Comparison of ENCODE assay signal across 13 cellular contexts in the genomic region with DNA sequence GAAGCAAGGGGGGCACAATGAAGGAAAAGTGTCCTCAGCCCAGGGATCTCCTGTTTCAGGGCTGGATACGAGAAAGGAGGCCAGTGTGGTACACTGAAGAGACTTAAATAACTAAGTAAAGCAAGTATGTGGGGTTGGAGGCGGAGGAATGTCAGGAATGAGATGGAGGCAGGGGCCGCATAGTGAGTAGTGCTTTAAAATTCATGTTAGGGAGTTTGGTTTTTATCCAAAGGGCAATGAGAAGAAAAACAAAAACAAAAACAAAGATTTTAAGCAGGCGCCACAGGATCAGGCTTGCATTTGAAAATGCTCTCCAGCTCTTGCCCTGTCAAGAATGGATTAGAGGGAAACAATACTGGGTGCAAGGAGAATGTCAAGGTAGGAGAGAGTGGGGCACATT.
DNase-seq lines count a peak whose midpoint lies in the region; ATAC-seq, FAIRE-seq and TF ChIP-seq lines count a peak whose summit lies in the region.
"Had no signal": no experiment of that assay in that cellular context is flagged by ENCODE, and none has a peak within 500 bp of the region (broad histone marks: within the 10 kb centered on the region; RNA-seq: fewer than 3 reads in every experiment).

No MANE protein-coding gene starts in this region.

- H3K27me3 ChIP-seq in HUES64 (ENCODE audit: insufficient read depth, low read length) (no peaks in the 10 kb centered on the region), esophagus squamous epithelium (no peaks in the 10 kb centered on the region), osteoblast (ENCODE audit: insufficient read depth, low read length) (no peaks in the 10 kb centered on the region)

- DNase-seq in ELF-1 (ENCODE audit: low read depth, low spot score) = peak; percentile 68
- no peak for DNase-seq in esophagus squamous epithelium (lab: John Stamatoyannopoulos, UW)
- no peak for DNase-seq in osteoblast (ENCODE audit: insufficient read length, low spot score, missing footprints)
- DNase-seq in frontal cortex (ENCODE audit: low spot score in 2 of 2) = no peak
- no peak for DNase-seq in posterior cingulate gyrus
- DNase-seq in GF-D8 (lab: John Stamatoyannopoulos, UW) = no peak
- DNase-seq: activated CD8-positive, alpha-beta T cell treated with anti-CD3 and anti-CD28 coated beads for 36 hours; amniotic stem cell; left cardiac atrium; NCI-H774 had no signal

- H3K4me1 ChIP-seq in HUES64 (ENCODE audit: insufficient read depth, low read length) (peaks cover 70% of the 10 kb centered on the region), esophagus squamous epithelium (peaks cover 0 to 19% (median 19%) of the 10 kb centered on the region in 3 donors), osteoblast (ENCODE audit: insufficient read depth, low read length) (peaks cover 17% of the 10 kb centered on the region)
- H3K4me1 ChIP-seq: parathyroid adenoma had no signal

- TF ChIP-seq POLR2A in esophagus squamous epithelium (IDR thresholded peaks at IDR 0.05) = no peak

- H3K9me3 ChIP-seq in HUES64 (ENCODE audit: insufficient read depth, low read depth, low read length) = no peaks in the 10 kb centered on the region
- no peaks in the 10 kb centered on the region for H3K9me3 ChIP-seq in esophagus squamous epithelium
- H3K9me3 ChIP-seq in osteoblast (ENCODE audit: low read depth, low read length) = no peaks in the 10 kb centered on the region

- H3K9ac ChIP-seq in HUES64 (ENCODE audit: low read depth, low read length) = peak overlapping the region; percentile 62
- H3K9ac ChIP-seq: parathyroid adenoma had no signal

- no peak for ATAC-seq in HG03095 (IDR thresholded peaks at IDR 0.05; ENCODE audit: unreplicated experiment)
- ATAC-seq: activated CD8-positive, alpha-beta T cell treated with anti-CD3 and anti-CD28 coated beads for 36 hours had no signal

- H3K4me3 ChIP-seq in HUES64 (ENCODE audit: low read length) = 0 out of 2 replicates have a peak overlapping the region, but pooled peaks have one; percentile 6
- no peak overlapping the region for H3K4me3 ChIP-seq in esophagus squamous epithelium
- peak overlapping the region; percentile 17 for H3K4me3 ChIP-seq in osteoblast (ENCODE audit: insufficient read depth, low read length)

- H3K79me2 ChIP-seq in osteoblast (ENCODE audit: insufficient read depth, low read length) = no peaks in the 10 kb centered on the region
- H3K79me2 ChIP-seq: parathyroid adenoma had no signal

- H3K27ac ChIP-seq in HUES64 (ENCODE audit: low read depth, low read length) (peak overlapping the region; percentile 93), esophagus squamous epithelium (peak overlapping the region in 3 of 4 donors; percentile 24 to 67 (median 63)), osteoblast (ENCODE audit: low read depth, low read length) (no peak overlapping the region)
- H3K27ac ChIP-seq: parathyroid adenoma had no signal

- intact Hi-C loops in esophagus squamous epithelium (cut with DNase I) (no loop called here), posterior cingulate gyrus (cut with DNase I) (no loop called here)

- H3K36me3 ChIP-seq in HUES64 (ENCODE audit: insufficient read depth, low read length) (peaks cover 10% of the 10 kb centered on the region; the same call in 1 of the 2 replicates), esophagus squamous epithelium (no peaks in the 10 kb centered on the region), osteoblast (ENCODE audit: insufficient read depth, low read length) (no peaks in the 10 kb centered on the region)

- TF ChIP-seq CTCF in esophagus squamous epithelium (IDR thresholded peaks at IDR 0.05) (no peak), osteoblast (IDR thresholded peaks at IDR 0.05; ENCODE audit: extremely low read depth, low read depth, low read length) (no peak)

- H2AFZ ChIP-seq in osteoblast (ENCODE audit: low read length) = peak overlapping the region; percentile 91
- H2AFZ ChIP-seq: parathyroid adenoma had no signal

- H3K4me2 ChIP-seq in osteoblast (ENCODE audit: insufficient read depth, low read length) = peak overlapping the region; percentile 54

- FAIRE-seq in frontal cortex (lab: Jason Lieb, UNC) = no peak

- WGBS in HUES64 = 21% methylated on average over 4 of the region's 4 CpGs
- 70 to 77% methylated on average over 4 of the region's 4 CpGs for WGBS in esophagus squamous epithelium, 2 donors

- H4K20me1 ChIP-seq in osteoblast (ENCODE audit: insufficient read depth, low read length) = no peaks in the 10 kb centered on the region

Comparison
In these comparisons a context has a peak if more than half of its experiments do, and no peak if none do; other contexts are left out.
1. H3K4me3 ChIP-seq: peak in HUES64 (single experiment) and osteoblast (single experiment); none in esophagus squamous epithelium (0 of 4).